Comparison of ENCODE assay signal across 1 cellular context in genomic region chr2:65334714-65335113, GRCh38.
TF ChIP-seq lines count a peak whose summit lies in the region.

No MANE protein-coding gene starts in this region.

TF ChIP-seq in K562, 482 proteins besides CTCF, POLR2A, EP300 and RAD21:
- TF ChIP-seq STAT6 (CRISPR knock-in tag; IDR thresholded peaks at IDR 0.05) (no peak), ARNT (IDR thresholded peaks at IDR 0.05) (no peak), ZFPM2 (CRISPR knock-in tag; IDR thresholded peaks at IDR 0.05) (no peak), ZNF449 (CRISPR knock-in tag; IDR thresholded peaks at IDR 0.05) (no peak), MXI1 (IDR thresholded peaks at IDR 0.05; ENCODE audit: low read depth, low read length) (no peak), NR4A1 (CRISPR knock-in tag; IDR thresholded peaks at IDR 0.05) (no peak), NR4A1 (tag; IDR thresholded peaks at IDR 0.05) (no peak), ZNF146 (CRISPR knock-in tag; IDR thresholded peaks at IDR 0.05; ENCODE audit: unreplicated experiment) (no peak), SRF (CRISPR knock-in tag; IDR thresholded peaks at IDR 0.05) (no peak), SMAD2 (IDR thresholded peaks at IDR 0.05; ENCODE audit: low read depth, low read length) (no peak), U2AF1 (optimal IDR thresholded peaks at IDR 0.05; ENCODE audit: low read depth, low read length) (no peak), ZNF780A (CRISPR knock-in tag; IDR thresholded peaks at IDR 0.05) (no peak), ZNF696 (CRISPR knock-in tag; conservative IDR thresholded peaks at IDR 0.05) (no peak), RBM22 (IDR thresholded peaks at IDR 0.05; ENCODE audit: low read depth, low read length, poor library complexity, severe bottlenecking) (no peak), SMARCC2 (IDR thresholded peaks at IDR 0.05; ENCODE audit: low read depth) (no peak), ARID2 (IDR thresholded peaks at IDR 0.05) (no peak), NCOA6 (IDR thresholded peaks at IDR 0.05) (no peak), ETV5 (CRISPR knock-in tag; IDR thresholded peaks at IDR 0.05; ENCODE audit: low read depth) (no peak), ARHGAP35 (IDR thresholded peaks at IDR 0.05; ENCODE audit: partially characterized antibody) (no peak), SREBF1 (IDR thresholded peaks at IDR 0.05; ENCODE audit: borderline replicate concordance, low read depth, low read length) (no peak), PTTG1 (tag; IDR thresholded peaks at IDR 0.05; ENCODE audit: low read depth) (no peak)
